In genomic region chr3:17583530-17583929, GRCh38 we compare ENCODE assay signal across 14 cellular contexts.
"Had no signal": no experiment of that assay in that cellular context is flagged by ENCODE, and none has a peak within 500 bp of the region (broad histone marks: within the 10 kb centered on the region; RNA-seq: fewer than 3 reads in every experiment).

No MANE protein-coding gene starts in this region.

- H3K27ac ChIP-seq: gastroesophageal sphincter, heart right ventricle, prostate gland, spleen, upper lobe of left lung had no signal

- FAIRE-seq: islet of Langerhans, TTC549 had no signal

- H3K36me3 ChIP-seq: gastroesophageal sphincter, heart right ventricle, prostate gland, upper lobe of left lung had no signal

- H3K4me1 ChIP-seq: prostate gland had no signal

- H3K4me3 ChIP-seq: gastroesophageal sphincter, heart right ventricle, prostate gland, spleen, upper lobe of left lung had no signal

- DNase-seq: activated B cell treated with CpG ODN at 0.5 μM for 24 hours; activated CD4-positive, alpha-beta T cell treated with anti-CD3 and anti-CD28 coated beads, Interleukin-2, amount 10 ng/mL, durations not matched to agents 24 days and 14 days; activated naive CD4-positive, alpha-beta T cell; aorta; endodermal cell; heart right ventricle; right cardiac atrium; spleen; stimulated activated naive CD8-positive, alpha-beta T cell treated with anti-CD3 and anti-CD28 coated beads, Interleukin-15, amount 100 ng/mL, for 72 hours; upper lobe of left lung had no signal

- H3K27me3 ChIP-seq: gastroesophageal sphincter, heart right ventricle, spleen, upper lobe of left lung had no signal
